ENCODE assay signal across 2 cellular contexts in the genomic region with DNA sequence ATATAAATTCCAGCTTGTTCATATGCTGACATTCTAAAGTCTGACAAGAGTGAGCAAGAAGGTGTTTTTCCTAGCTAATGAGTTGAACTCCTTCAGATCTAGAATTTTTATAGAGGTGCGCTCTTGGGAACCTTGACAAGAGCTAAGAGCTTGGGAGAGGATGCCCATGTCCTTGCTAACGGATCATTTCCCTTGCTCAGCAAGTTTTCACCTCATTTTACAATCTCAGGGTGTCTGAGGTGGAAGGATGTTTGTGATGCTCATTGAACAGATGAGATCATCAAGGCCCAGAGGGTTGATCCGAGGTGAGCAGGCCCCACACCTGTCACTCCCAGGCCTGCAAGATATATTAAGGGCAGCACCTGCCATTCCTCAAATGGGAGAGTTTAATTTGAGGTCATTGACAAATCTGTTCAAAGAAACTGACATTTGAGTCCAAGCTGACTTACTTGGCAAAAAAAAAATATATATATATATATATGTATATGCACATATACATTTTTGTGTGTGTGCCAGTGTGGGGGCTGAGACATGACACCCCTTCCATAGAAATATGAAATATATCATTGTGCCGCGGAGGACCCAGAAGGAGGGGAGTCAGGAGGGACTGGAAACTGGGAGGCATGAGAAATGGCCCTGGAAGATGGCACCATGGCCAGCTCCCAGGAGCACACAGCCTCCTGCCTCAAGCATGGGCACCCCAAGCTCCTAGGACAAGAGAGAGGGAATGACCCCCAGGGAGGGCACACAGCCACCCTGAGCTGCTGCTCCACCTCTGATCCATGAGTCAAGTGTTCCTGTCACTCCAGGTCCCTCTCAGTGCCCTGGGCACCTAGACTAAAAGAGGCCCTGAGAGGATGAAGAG.
TF ChIP-seq lines count a peak whose summit lies in the region.

No MANE protein-coding gene starts in this region.

TF ChIP-seq in A549, 52 proteins besides CTCF, POLR2A, EP300 and RAD21 (continued from another document):
- TF ChIP-seq RFX5 (IDR thresholded peaks at IDR 0.05) (no peak), NFE2L2 (conservative IDR thresholded peaks at IDR 0.05; ENCODE audit: low read length) (no peak), HEYL (CRISPR knock-in tag; IDR thresholded peaks at IDR 0.05) (no peak)

TF ChIP-seq in GM23338, 12 proteins besides CTCF, POLR2A, EP300 and RAD21:
- TF ChIP-seq, protein P1, sequence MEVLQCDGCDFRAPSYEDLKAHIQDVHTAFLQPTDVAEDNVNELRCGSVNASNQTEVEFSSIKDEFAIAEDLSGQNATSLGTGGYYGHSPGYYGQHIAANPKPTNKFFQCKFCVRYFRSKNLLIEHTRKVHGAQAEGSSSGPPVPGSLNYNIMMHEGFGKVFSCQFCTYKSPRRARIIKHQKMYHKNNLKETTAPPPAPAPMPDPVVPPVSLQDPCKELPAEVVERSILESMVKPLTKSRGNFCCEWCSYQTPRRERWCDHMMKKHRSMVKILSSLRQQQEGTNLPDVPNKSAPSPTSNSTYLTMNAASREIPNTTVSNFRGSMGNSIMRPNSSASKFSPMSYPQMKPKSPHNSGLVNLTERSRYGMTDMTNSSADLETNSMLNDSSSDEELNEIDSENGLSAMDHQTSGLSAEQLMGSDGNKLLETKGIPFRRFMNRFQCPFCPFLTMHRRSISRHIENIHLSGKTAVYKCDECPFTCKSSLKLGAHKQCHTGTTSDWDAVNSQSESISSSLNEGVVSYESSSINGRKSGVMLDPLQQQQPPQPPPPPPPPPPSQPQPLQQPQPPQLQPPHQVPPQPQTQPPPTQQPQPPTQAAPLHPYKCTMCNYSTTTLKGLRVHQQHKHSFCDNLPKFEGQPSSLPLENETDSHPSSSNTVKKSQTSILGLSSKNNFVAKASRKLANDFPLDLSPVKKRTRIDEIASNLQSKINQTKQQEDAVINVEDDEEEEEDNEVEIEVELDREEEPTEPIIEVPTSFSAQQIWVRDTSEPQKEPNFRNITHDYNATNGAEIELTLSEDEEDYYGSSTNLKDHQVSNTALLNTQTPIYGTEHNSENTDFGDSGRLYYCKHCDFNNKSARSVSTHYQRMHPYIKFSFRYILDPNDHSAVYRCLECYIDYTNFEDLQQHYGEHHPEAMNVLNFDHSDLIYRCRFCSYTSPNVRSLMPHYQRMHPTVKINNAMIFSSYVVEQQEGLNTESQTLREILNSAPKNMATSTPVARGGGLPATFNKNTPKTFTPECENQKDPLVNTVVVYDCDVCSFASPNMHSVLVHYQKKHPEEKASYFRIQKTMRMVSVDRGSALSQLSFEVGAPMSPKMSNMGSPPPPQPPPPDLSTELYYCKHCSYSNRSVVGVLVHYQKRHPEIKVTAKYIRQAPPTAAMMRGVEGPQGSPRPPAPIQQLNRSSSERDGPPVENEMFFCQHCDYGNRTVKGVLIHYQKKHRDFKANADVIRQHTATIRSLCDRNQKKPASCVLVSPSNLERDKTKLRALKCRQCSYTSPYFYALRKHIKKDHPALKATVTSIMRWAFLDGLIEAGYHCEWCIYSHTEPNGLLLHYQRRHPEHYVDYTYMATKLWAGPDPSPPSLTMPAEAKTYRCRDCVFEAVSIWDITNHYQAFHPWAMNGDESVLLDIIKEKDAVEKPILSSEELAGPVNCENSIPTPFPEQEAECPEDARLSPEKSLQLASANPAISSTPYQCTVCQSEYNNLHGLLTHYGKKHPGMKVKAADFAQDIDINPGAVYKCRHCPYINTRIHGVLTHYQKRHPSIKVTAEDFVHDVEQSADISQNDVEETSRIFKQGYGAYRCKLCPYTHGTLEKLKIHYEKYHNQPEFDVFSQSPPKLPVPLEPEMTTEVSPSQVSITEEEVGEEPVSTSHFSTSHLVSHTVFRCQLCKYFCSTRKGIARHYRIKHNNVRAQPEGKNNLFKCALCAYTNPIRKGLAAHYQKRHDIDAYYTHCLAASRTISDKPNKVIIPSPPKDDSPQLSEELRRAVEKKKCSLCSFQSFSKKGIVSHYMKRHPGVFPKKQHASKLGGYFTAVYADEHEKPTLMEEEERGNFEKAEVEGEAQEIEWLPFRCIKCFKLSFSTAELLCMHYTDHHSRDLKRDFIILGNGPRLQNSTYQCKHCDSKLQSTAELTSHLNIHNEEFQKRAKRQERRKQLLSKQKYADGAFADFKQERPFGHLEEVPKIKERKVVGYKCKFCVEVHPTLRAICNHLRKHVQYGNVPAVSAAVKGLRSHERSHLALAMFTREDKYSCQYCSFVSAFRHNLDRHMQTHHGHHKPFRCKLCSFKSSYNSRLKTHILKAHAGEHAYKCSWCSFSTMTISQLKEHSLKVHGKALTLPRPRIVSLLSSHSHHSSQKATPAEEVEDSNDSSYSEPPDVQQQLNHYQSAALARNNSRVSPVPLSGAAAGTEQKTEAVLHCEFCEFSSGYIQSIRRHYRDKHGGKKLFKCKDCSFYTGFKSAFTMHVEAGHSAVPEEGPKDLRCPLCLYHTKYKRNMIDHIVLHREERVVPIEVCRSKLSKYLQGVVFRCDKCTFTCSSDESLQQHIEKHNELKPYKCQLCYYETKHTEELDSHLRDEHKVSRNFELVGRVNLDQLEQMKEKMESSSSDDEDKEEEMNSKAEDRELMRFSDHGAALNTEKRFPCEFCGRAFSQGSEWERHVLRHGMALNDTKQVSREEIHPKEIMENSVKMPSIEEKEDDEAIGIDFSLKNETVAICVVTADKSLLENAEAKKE (CRISPR knock-in tag; IDR thresholded peaks at IDR 0.05) = no peak
- no peak for TF ChIP-seq EZH2phosphoT487 (IDR thresholded peaks at IDR 0.05; ENCODE audit: unreplicated experiment)
- no peak for TF ChIP-seq POLR2AphosphoS5 (IDR thresholded peaks at IDR 0.05; ENCODE audit: low read depth)
- TF ChIP-seq, protein P2, sequence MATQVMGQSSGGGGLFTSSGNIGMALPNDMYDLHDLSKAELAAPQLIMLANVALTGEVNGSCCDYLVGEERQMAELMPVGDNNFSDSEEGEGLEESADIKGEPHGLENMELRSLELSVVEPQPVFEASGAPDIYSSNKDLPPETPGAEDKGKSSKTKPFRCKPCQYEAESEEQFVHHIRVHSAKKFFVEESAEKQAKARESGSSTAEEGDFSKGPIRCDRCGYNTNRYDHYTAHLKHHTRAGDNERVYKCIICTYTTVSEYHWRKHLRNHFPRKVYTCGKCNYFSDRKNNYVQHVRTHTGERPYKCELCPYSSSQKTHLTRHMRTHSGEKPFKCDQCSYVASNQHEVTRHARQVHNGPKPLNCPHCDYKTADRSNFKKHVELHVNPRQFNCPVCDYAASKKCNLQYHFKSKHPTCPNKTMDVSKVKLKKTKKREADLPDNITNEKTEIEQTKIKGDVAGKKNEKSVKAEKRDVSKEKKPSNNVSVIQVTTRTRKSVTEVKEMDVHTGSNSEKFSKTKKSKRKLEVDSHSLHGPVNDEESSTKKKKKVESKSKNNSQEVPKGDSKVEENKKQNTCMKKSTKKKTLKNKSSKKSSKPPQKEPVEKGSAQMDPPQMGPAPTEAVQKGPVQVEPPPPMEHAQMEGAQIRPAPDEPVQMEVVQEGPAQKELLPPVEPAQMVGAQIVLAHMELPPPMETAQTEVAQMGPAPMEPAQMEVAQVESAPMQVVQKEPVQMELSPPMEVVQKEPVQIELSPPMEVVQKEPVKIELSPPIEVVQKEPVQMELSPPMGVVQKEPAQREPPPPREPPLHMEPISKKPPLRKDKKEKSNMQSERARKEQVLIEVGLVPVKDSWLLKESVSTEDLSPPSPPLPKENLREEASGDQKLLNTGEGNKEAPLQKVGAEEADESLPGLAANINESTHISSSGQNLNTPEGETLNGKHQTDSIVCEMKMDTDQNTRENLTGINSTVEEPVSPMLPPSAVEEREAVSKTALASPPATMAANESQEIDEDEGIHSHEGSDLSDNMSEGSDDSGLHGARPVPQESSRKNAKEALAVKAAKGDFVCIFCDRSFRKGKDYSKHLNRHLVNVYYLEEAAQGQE (IDR thresholded peaks at IDR 0.05; ENCODE audit: unreplicated experiment) = peak; percentile 41
